Comparison of ENCODE assay signal across 1 cellular context in the genomic region with DNA sequence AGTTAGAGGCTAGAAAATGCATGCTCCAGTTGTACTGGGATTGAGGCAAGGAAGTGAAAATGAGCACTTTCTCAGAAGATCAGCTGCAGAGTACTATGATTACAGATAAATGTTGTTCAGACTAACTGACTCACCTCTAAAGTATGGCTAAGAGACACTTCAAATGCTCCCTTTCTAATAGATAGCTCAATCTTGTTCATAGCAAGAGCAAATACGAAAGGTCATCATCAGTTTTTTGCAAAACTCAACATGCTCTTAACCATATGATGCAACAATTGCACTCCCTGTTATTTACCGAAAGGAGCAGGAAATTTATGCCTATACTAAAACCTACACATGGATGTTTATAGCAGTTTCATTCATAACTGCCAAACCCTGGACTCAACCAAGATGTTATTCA.
TF ChIP-seq lines count a peak whose summit lies in the region.

No MANE protein-coding gene starts in this region.

TF ChIP-seq in IMR-90, 13 proteins besides CTCF, POLR2A, EP300 and RAD21:
- TF ChIP-seq MAZ (IDR thresholded peaks at IDR 0.05; ENCODE audit: borderline replicate concordance, low read depth, low read length) (no peak), CEBPB (IDR thresholded peaks at IDR 0.05; ENCODE audit: low read depth, low read length) (peak; percentile 87)
